In the genomic region with DNA sequence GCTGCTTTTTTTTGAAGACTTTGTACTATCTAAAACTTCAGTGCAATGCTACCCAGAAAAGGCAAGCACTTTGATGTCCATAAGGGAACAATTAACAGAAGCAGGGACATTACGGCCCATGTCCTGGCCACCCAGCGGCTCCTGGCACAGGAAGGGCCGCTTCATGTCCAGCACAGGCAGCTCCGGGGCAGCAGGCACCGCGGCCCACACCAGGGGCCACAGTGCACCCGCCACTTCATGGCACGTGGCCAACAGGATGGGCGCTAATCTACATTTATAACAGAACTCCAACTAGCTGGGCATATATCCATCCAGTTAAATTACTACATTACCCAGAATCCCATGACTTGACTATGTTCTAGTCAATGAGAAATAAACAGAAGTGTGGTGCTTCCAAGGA, we compare ENCODE assay signal across 3 cellular contexts.
"Had no signal": no experiment of that assay in that cellular context is flagged by ENCODE, and none has a peak within 500 bp of the region (broad histone marks: within the 10 kb centered on the region; RNA-seq: fewer than 3 reads in every experiment).

No MANE protein-coding gene starts in this region.

- DNase-seq: GDM1, GF-D8 had no signal

- H3K4me3 ChIP-seq: GM12878 had no signal
